In the genomic region with DNA sequence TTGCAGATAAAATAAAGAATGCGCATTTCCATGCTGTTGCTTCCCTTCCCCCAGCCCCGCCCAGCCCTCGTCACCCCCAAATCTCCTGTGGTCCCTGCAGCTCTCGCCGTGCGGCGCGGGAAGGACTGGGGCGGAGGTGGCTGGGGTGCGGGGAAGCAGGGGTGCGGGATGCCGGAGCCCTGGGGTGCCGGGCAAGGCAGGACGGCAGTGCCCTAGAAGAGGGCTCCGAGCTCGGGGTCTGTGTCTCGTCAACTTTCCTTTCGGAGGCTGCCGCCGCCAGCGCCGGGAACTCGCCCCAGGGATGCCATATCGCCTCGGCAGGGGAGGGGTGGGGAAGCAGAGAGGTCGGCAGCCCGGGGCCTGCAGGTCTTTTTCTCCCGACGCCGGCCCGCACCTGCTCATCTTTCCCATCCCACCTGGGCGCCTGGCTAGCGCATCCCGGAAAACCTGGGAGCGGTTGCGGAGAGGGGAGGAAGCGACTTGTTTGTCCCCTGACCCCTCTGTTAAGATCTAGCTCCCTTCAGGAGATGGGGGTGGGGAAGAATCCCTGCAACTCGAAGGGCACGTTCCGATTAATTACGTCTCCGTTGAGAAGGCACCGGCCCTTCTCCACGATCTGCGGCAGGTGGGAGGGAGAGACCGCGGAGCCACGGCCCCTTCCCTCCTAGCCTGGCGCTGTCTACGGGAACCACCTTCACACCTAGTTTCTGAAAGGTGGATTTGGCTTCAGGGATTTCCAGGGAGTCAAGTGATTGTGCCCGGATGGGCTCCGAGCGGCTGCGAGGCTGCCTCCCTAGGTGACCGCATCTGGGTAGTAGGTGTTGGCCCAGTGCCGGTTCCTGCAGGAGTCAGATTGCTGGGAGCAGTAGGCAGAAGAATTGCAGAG, we compare ENCODE assay signal across 9 cellular contexts. TPM values are rescaled to one million over a fixed set of nuclear protein-coding genes. Genes with fewer than 3 reads are reported as not detected.
DNase-seq lines count a peak whose midpoint lies in the region; ATAC-seq, FAIRE-seq and TF ChIP-seq lines count a peak whose summit lies in the region.
"Had no signal": no experiment of that assay in that cellular context is flagged by ENCODE, and none has a peak within 500 bp of the region (broad histone marks: within the 10 kb centered on the region; RNA-seq: fewer than 3 reads in every experiment).

No MANE protein-coding gene starts in this region.

- H3K9me3 Mint-ChIP-seq in MCF 10A (ENCODE audit: unreplicated experiment) (no peaks in the 10 kb centered on the region), Caco-2 (ENCODE audit: unreplicated experiment) (no peaks in the 10 kb centered on the region)

- H2BK5ac ChIP-seq in mesenchymal stem cell (ENCODE audit: low read depth, low read length, poor library complexity, severe bottlenecking), result no peak overlapping the region

- H3K27ac Mint-ChIP-seq in MCF 10A (ENCODE audit: low read depth, unreplicated experiment) (no peak overlapping the region), Caco-2 (ENCODE audit: unreplicated experiment) (no peak overlapping the region)

- no peak overlapping the region for H2AK5ac ChIP-seq in mesenchymal stem cell (ENCODE audit: low read length, severe bottlenecking)

- H2BK12ac ChIP-seq in mesenchymal stem cell (ENCODE audit: low read length in 2 of 2), result no peak overlapping the region

- H2BK120ac ChIP-seq in mesenchymal stem cell (ENCODE audit: low read depth, low read length), result no peak overlapping the region

- H3K23ac ChIP-seq in mesenchymal stem cell (ENCODE audit: low read length in 2 of 2), result no peak overlapping the region

- POLR2A ChIA-PET in MCF 10A (lab: Yijun Ruan, JAX) (no interaction called here), Caco-2 (lab: Charles Lee) (no interaction called here)

- H3K9me3 ChIP-seq in breast epithelium, result no peaks in the 10 kb centered on the region
- H3K9me3 ChIP-seq in mesenchymal stem cell (ENCODE audit: control insufficient read depth, low read length), result no peaks in the 10 kb centered on the region
- no peaks in the 10 kb centered on the region for H3K9me3 ChIP-seq in Caco-2

- no peak overlapping the region for H3K4me3 Mint-ChIP-seq in MCF 10A (ENCODE audit: unreplicated experiment)
- H3K4me3 Mint-ChIP-seq in Caco-2 (ENCODE audit: unreplicated experiment), result no peak overlapping the region

- no peak overlapping the region for H3K18ac ChIP-seq in mesenchymal stem cell (ENCODE audit: low read depth in 1 of 2, low read length in 2 of 2)

- TF ChIP-seq CTCF in breast epithelium (IDR thresholded peaks at IDR 0.05) (no peak), MCF 10A (IDR thresholded peaks at IDR 0.05; ENCODE audit: unreplicated experiment) (no peak), bronchial epithelial cell (IDR thresholded peaks at IDR 0.05; ENCODE audit: insufficient read depth, low read length, severe bottlenecking) (no peak), Caco-2 (IDR thresholded peaks at IDR 0.05; ENCODE audit: insufficient read depth in 1 of 2, low read depth in 1 of 2, low read length in 1 of 2, severe bottlenecking in 1 of 2, unreplicated experiment in 1 of 2) (no peak)

- H3K36me3 Mint-ChIP-seq in MCF 10A (ENCODE audit: insufficient read depth, unreplicated experiment) (no peaks in the 10 kb centered on the region), Caco-2 (ENCODE audit: insufficient read depth, unreplicated experiment) (no peaks in the 10 kb centered on the region)

- no peak overlapping the region for H4K91ac ChIP-seq in mesenchymal stem cell (ENCODE audit: low read length)

- 2% methylated on average over 29 of the region's 56 CpGs for WGBS in mesenchymal stem cell
- 1% methylated on average over 56 of the region's 56 CpGs for WGBS in urinary bladder

- no peak overlapping the region for H3K14ac ChIP-seq in mesenchymal stem cell (ENCODE audit: low read length in 2 of 2)

- no peaks in the 10 kb centered on the region for H3K79me1 ChIP-seq in mesenchymal stem cell (replicated peaks; ENCODE audit: low read length, poor library complexity, severe bottlenecking)

- intact Hi-C loops in breast epithelium (cut with DNase I; ENCODE audit: low total_unique reads) (no loop called here), MCF 10A (cut with micrococcal nuclease) (loop anchor here (10.0 kb wide), 1 partner anchor 212 kb away; no protein-coding TSS in a partner anchor), Caco-2 (cut with micrococcal nuclease; ENCODE audit: unreplicated experiment) (no loop called here)

- H3K4ac ChIP-seq in mesenchymal stem cell (ENCODE audit: low read depth in 1 of 2, low read length in 2 of 2), result no peak overlapping the region

- H3K4me1 ChIP-seq in breast epithelium, result no peaks in the 10 kb centered on the region
- peaks cover 15% of the 10 kb centered on the region for H3K4me1 ChIP-seq in mesenchymal stem cell (ENCODE audit: control insufficient read depth, insufficient read depth, low read depth, low read length)
- H3K4me1 ChIP-seq in urinary bladder (ENCODE audit: insufficient read depth), result no peaks in the 10 kb centered on the region
- H3K4me1 ChIP-seq in Caco-2, result no peaks in the 10 kb centered on the region

- no peak overlapping the region for H2AFZ ChIP-seq in mesenchymal stem cell (ENCODE audit: low read depth, low read length)

- H3K4me2 ChIP-seq in mesenchymal stem cell (ENCODE audit: low read length, poor library complexity, severe bottlenecking), result peak overlapping the region; percentile 77
- H3K4me2 ChIP-seq: BLaER1 treated with 17β-estradiol and CSF1 and Interleukin-3, amounts not matched to agents 10 nM and 100 nM had no signal

- BruUV-seq in MCF 10A (replicated peaks; lab: Mats Ljungman, UMichigan) (no TSS peak), Caco-2 (replicated peaks; lab: Mats Ljungman, UMichigan) (no TSS peak)

- H3K9ac ChIP-seq in mesenchymal stem cell (ENCODE audit: low read length), result peak overlapping the region; percentile 70
- H3K9ac ChIP-seq: BLaER1 treated with 17β-estradiol and CSF1 and Interleukin-3, amounts not matched to agents 10 nM and 100 nM had no signal

- H2BK15ac ChIP-seq in mesenchymal stem cell (ENCODE audit: low read depth, poor library complexity, severe bottlenecking), result no peak overlapping the region

- H3K27ac ChIP-seq in breast epithelium (peak overlapping the region in 1 of 2 donors; percentile 55), mesenchymal stem cell (ENCODE audit: low read length, poor library complexity, severe bottlenecking) (no peak overlapping the region), urinary bladder (ENCODE audit: low read depth) (no peak overlapping the region)
- H3K27ac ChIP-seq: BLaER1 treated with 17β-estradiol and CSF1 and Interleukin-3, amounts not matched to agents 10 nM and 100 nM had no signal

- peaks cover 50% of the 10 kb centered on the region for H3K27me3 Mint-ChIP-seq in MCF 10A (ENCODE audit: insufficient read depth, unreplicated experiment)
- H3K27me3 Mint-ChIP-seq in Caco-2 (ENCODE audit: insufficient read depth, unreplicated experiment), result peaks cover 3% of the 10 kb centered on the region

- H3K36me3 ChIP-seq in breast epithelium (no peaks in the 10 kb centered on the region), bronchial epithelial cell (ENCODE audit: control insufficient read depth, insufficient read depth, low read length) (no peaks in the 10 kb centered on the region), mesenchymal stem cell (ENCODE audit: control insufficient read depth in 1 of 2, insufficient read depth in 2 of 2, low read depth in 1 of 2, low read length in 2 of 2) (no peaks in the 10 kb centered on the region), urinary bladder (ENCODE audit: insufficient read depth) (no peaks in the 10 kb centered on the region), Caco-2 (ENCODE audit: control insufficient read depth, insufficient read depth, low read length) (no peaks in the 10 kb centered on the region)
- H3K36me3 ChIP-seq: BLaER1 treated with 17β-estradiol and CSF1 and Interleukin-3, amounts not matched to agents 10 nM and 100 nM had no signal

- H3K4me3 ChIP-seq in breast epithelium (peak overlapping the region; percentile 52 to 88 (median 69)), bronchial epithelial cell (ENCODE audit: low read depth, low read length) (peak overlapping the region; percentile 80), mesenchymal stem cell (ENCODE audit: insufficient read depth in 1 of 2, low read depth in 1 of 2, low read length in 2 of 2) (peak overlapping the region; percentile 31 to 91), urinary bladder (ENCODE audit: low read depth, low read length) (peak overlapping the region; percentile 74), Caco-2 (ENCODE audit: low read depth, low read length) (no peak overlapping the region)
- H3K4me3 ChIP-seq: BLaER1 treated with 17β-estradiol and CSF1 and Interleukin-3, amounts not matched to agents 10 nM and 100 nM had no signal

- H4K8ac ChIP-seq in mesenchymal stem cell (ENCODE audit: low read length), result no peak overlapping the region

- DNase-seq in breast epithelium (ENCODE audit: low spot score in 2 of 2), result peak; percentile 28 to 53
- DNase-seq in MCF 10A (ENCODE audit: unreplicated experiment), result no peak
- peak; percentile 54 for DNase-seq in bronchial epithelial cell (ENCODE audit: low read depth)
- DNase-seq in mesenchymal stem cell, result no peak
- no peak for DNase-seq in HT-29 (ENCODE audit: low spot score)
- DNase-seq in Caco-2, result no peak

- peaks cover 0 to 13% of the 10 kb centered on the region in 2 donors for H3K27me3 ChIP-seq in breast epithelium
- H3K27me3 ChIP-seq in bronchial epithelial cell (ENCODE audit: control insufficient read depth, insufficient read depth, low read length), result no peaks in the 10 kb centered on the region
- H3K27me3 ChIP-seq in mesenchymal stem cell (ENCODE audit: control insufficient read depth in 1 of 2, insufficient read depth in 1 of 2, low read length in 2 of 2), result peaks cover 6 to 28% of the 10 kb centered on the region in 2 experiments
- no peaks in the 10 kb centered on the region for H3K27me3 ChIP-seq in Caco-2 (replicated peaks; ENCODE audit: control insufficient read depth, insufficient read depth, low read length)
- H3K27me3 ChIP-seq: BLaER1 treated with 17β-estradiol and CSF1 and Interleukin-3, amounts not matched to agents 10 nM and 100 nM had no signal

- CTCF ChIA-PET in MCF 10A (lab: Yijun Ruan, JAX), result interaction anchor here (0.7 kb wide), 1 partner anchor 67 kb away, joined by 4 read pairs; no protein-coding TSS in a partner anchor
- CTCF ChIA-PET in Caco-2 (lab: Charles Lee), result no interaction called here

- TF ChIP-seq POLR2A in breast epithelium (IDR thresholded peaks at IDR 0.05), result no peak

- no peak for FAIRE-seq in bronchial epithelial cell (lab: Jason Lieb, UNC)

- no peak for ATAC-seq in GM21825 (IDR thresholded peaks at IDR 0.05; ENCODE audit: unreplicated experiment)

- H3K4me1 Mint-ChIP-seq in MCF 10A (ENCODE audit: insufficient read depth, unreplicated experiment), result no peaks in the 10 kb centered on the region
- H3K4me1 Mint-ChIP-seq in Caco-2 (ENCODE audit: low read depth, unreplicated experiment), result no peaks in the 10 kb centered on the region

RNA-seq across cellular contexts. Expression of a gene that starts 0.6 kb away (rescaled TPM):
- total RNA-seq in breast epithelium, result 10 to 100 TPM in 1 of 3 donors, 1 to 10 TPM in 2; 1.1 to 16.4 (median 7.2) TPM
- not detected in 2 replicates for total RNA-seq in MCF 10A (2022)
- total RNA-seq in bronchial epithelial cell, result 2.4 and 30.3 TPM in 2 replicates
- polyA plus RNA-seq in mesenchymal stem cell (2013, experiment 1 of 2), result 0.18 TPM
- polyA plus RNA-seq in mesenchymal stem cell (2013, experiment 2 of 2), result 0.03 TPM
- total RNA-seq in urinary bladder, result 63.4 TPM
- 67.0 TPM for polyA plus RNA-seq in urinary bladder
- total RNA-seq in HT-29 (2014; rRNA removed; shearing (Covaris generic)), result not detected in 2 replicates
- total RNA-seq in Caco-2 (2022), result not detected in 2 replicates

Comparison
In these comparisons a context has a peak if more than half of its experiments do, and no peak if none do; other contexts are left out.
1. DNase-seq: peak in breast epithelium (2 of 2) and bronchial epithelial cell (single experiment); none in MCF 10A (single experiment), mesenchymal stem cell (single experiment), HT-29 (single experiment) and Caco-2 (0 of 2).